In genomic region chr4:89308161-89308500, GRCh38 we compare ENCODE assay signal across 9 cellular contexts. TPM values are rescaled to one million over a fixed set of nuclear protein-coding genes. Genes with fewer than 3 reads are reported as not detected.
DNase-seq lines count a peak whose midpoint lies in the region; ATAC-seq, FAIRE-seq and TF ChIP-seq lines count a peak whose summit lies in the region.
"Had no signal": no experiment of that assay in that cellular context is flagged by ENCODE, and none has a peak within 500 bp of the region (broad histone marks: within the 10 kb centered on the region; RNA-seq: fewer than 3 reads in every experiment).

No MANE protein-coding gene starts in this region.

- ATAC-seq in GM21390 (IDR thresholded peaks at IDR 0.05; ENCODE audit: unreplicated experiment) (no peak), HG03135 (IDR thresholded peaks at IDR 0.05; ENCODE audit: unreplicated experiment) (no peak), HG02763 (IDR thresholded peaks at IDR 0.05; ENCODE audit: unreplicated experiment) (no peak)

- no peak overlapping the region for H3K27ac Mint-ChIP-seq in osteocyte (ENCODE audit: unreplicated experiment)

- peaks cover 28% of the 10 kb centered on the region for H3K27me3 Mint-ChIP-seq in osteocyte (ENCODE audit: unreplicated experiment)

- H3K4me1 ChIP-seq in OCI-LY7 (ENCODE audit: insufficient read depth, low read length, poor library complexity, severe bottlenecking), result peaks cover 42% of the 10 kb centered on the region
- H3K4me1 ChIP-seq in esophagus (ENCODE audit: control insufficient read depth in 2 of 2, insufficient read depth in 2 of 2, low read length in 1 of 2), result peaks cover 0 to 2% of the 10 kb centered on the region in 2 donors

- no peak overlapping the region for H3K27ac ChIP-seq in OCI-LY7 (ENCODE audit: low read depth, low read length, poor library complexity, severe bottlenecking)
- no peak overlapping the region for H3K27ac ChIP-seq in esophagus (ENCODE audit: low read depth in 2 of 2, low read length in 1 of 2)

- no TSS peak for BruUV-seq in OCI-LY7 (replicated peaks; lab: Mats Ljungman, UMichigan)

- peak overlapping the region; percentile 72 for H3K4me3 Mint-ChIP-seq in osteocyte (ENCODE audit: unreplicated experiment)

- intact Hi-C loops in OCI-LY7 (cut with micrococcal nuclease; ENCODE audit: unreplicated experiment), result loop anchor here (5.0 kb wide), 1 partner anchor 81 kb away; no protein-coding TSS in a partner anchor

- peak overlapping the region; percentile 80 for H3K4me2 ChIP-seq in OCI-LY7 (ENCODE audit: low read length)

- CTCF ChIA-PET in OCI-LY7 (lab: Charles Lee; ENCODE audit: unreplicated experiment), result interaction anchor here (1.1 kb wide), 1 partner anchor 9 kb away, joined by 4 read pairs; no protein-coding TSS in a partner anchor

- H2AFZ ChIP-seq in OCI-LY7 (ENCODE audit: low read length), result peak overlapping the region; percentile 56

- no peak for TF ChIP-seq POLR2A in GM12892 (IDR thresholded peaks at IDR 0.05; ENCODE audit: low read depth, low read length)

- no peak for FAIRE-seq in GM12892 (lab: Jason Lieb, UNC)
- FAIRE-seq: islet of Langerhans had no signal

- POLR2A ChIA-PET in OCI-LY7 (lab: Charles Lee), result interaction anchor here (0.6 to 2.0 kb wide), 9 partner anchors 8 to 127 kb away, joined by 3 to 12 read pairs (median 4); no protein-coding TSS in a partner anchor

- TF ChIP-seq CTCF in OCI-LY7 (conservative IDR thresholded peaks at IDR 0.05; ENCODE audit: low read length), result no peak
- no peak for TF ChIP-seq CTCF in osteocyte (IDR thresholded peaks at IDR 0.05)

- H3K79me2 ChIP-seq in OCI-LY7 (ENCODE audit: insufficient read depth, low read depth, low read length), result peaks cover 33% of the 10 kb centered on the region; the same call in 1 of the 2 replicates

- H3K9me2 ChIP-seq in OCI-LY7 (ENCODE audit: insufficient read depth, low read length), result no peaks in the 10 kb centered on the region

- H4K20me1 ChIP-seq in OCI-LY7 (ENCODE audit: insufficient read depth, low read length), result no peaks in the 10 kb centered on the region

- H3K9me3 Mint-ChIP-seq in osteocyte (ENCODE audit: unreplicated experiment), result no peaks in the 10 kb centered on the region

- WGBS in esophagus, 2 donors, result 18 to 39% methylated on average over 6 of the region's 6 CpGs

- H3K36me3 Mint-ChIP-seq in osteocyte (ENCODE audit: unreplicated experiment), result no peaks in the 10 kb centered on the region

- no peaks in the 10 kb centered on the region for H3K4me1 Mint-ChIP-seq in osteocyte (ENCODE audit: unreplicated experiment)

- H3K27me3 ChIP-seq in esophagus (ENCODE audit: control insufficient read depth in 1 of 2, insufficient read depth in 2 of 2, low read length in 2 of 2), result no peaks in the 10 kb centered on the region

- H3K9me3 ChIP-seq in OCI-LY7 (ENCODE audit: low read length), result no peaks in the 10 kb centered on the region
- H3K9me3 ChIP-seq in esophagus (ENCODE audit: control insufficient read depth in 2 of 2, insufficient read depth in 1 of 2, low read depth in 1 of 2, low read length in 1 of 2), result no peaks in the 10 kb centered on the region

- peak overlapping the region; percentile 82 for H3K4me3 ChIP-seq in OCI-LY7 (ENCODE audit: low read depth, low read length, poor library complexity, severe bottlenecking)
- peak overlapping the region; percentile 42 to 58 for H3K4me3 ChIP-seq in esophagus (ENCODE audit: low read depth in 1 of 2, low read length in 2 of 2)

- H3K36me3 ChIP-seq in OCI-LY7 (ENCODE audit: insufficient read depth, low read length), result no peaks in the 10 kb centered on the region
- H3K36me3 ChIP-seq in esophagus (ENCODE audit: control insufficient read depth in 2 of 2, insufficient read depth in 2 of 2, low read length in 1 of 2), result no peaks in the 10 kb centered on the region

- DNase-seq in GM03348 (ENCODE audit: low spot score) (peak; percentile 6), OCI-LY7 (ENCODE audit: low spot score) (no peak), osteocyte (ENCODE audit: extremely low spot score, unreplicated experiment) (no peak), GM12892 (ENCODE audit: insufficient read length) (no peak)

RNA-seq across cellular contexts. Expression of gene GPRIN3, which starts 0.5 kb away (rescaled TPM):
- 3.6 and 4.6 TPM in 2 replicates for total RNA-seq in OCI-LY7 (2014; rRNA removed; shearing (Covaris generic))
- total RNA-seq in OCI-LY7 (2022) (9.3 and 9.9 TPM in 2 replicates), osteocyte (not detected in 2 replicates)
- under 1 TPM; 0.20 to 0.24 TPM for polyA plus RNA-seq in esophagus
- not detected for polyA plus RNA-seq in GM12892 (2012; ENCODE audit: missing spikeins)
